18 cellular contexts compared by ENCODE assay signal in the genomic region with DNA sequence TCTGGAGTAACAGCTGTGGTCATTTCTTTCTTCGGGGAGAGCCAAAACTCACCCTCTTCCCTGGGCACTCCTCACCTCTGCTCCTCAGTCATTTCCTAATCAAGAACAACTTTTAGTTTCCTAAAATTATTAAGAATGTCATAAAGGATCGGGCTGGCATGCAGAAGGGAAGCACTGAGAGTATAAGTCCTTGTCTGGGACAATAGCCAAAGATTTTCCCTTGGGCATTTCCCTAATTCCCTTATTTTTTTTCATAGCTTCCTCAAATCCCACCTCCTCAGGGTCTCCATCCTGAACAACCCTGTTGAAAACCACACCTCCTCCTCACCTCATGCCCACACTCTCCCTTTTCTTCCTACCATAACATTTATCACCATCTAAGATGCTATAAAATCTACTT.
"Had no signal": no experiment of that assay in that cellular context is flagged by ENCODE, and none has a peak within 500 bp of the region (broad histone marks: within the 10 kb centered on the region; RNA-seq: fewer than 3 reads in every experiment).

No MANE protein-coding gene starts in this region.

- H3K27ac Mint-ChIP-seq: naive thymus-derived CD4-positive, alpha-beta T cell had no signal

- H3K36me3 Mint-ChIP-seq: naive thymus-derived CD4-positive, alpha-beta T cell had no signal

- H3K4me1 ChIP-seq: colonic mucosa, gastrocnemius medialis, right atrium auricular region, thyroid gland had no signal

- H3K36me3 ChIP-seq: colonic mucosa, gastrocnemius medialis, heart right ventricle, neutrophil, ovary, right atrium auricular region, suprapubic skin, thyroid gland, upper lobe of left lung, uterus had no signal

- H3K27me3 ChIP-seq: colonic mucosa, gastrocnemius medialis, heart right ventricle, ovary, right atrium auricular region, suprapubic skin, thyroid gland, upper lobe of left lung, uterus had no signal

- H3K4me3 ChIP-seq: colonic mucosa, gastrocnemius medialis, heart right ventricle, ovary, right atrium auricular region, suprapubic skin, thyroid gland, upper lobe of left lung, uterus had no signal

- H3K27ac ChIP-seq: colonic mucosa, gastrocnemius medialis, neutrophil, ovary, right atrium auricular region, suprapubic skin, thyroid gland, upper lobe of left lung had no signal

- ATAC-seq: gastrocnemius medialis; heart right ventricle; naive thymus-derived CD4-positive, alpha-beta T cell had no signal

- H3K4me3 Mint-ChIP-seq: naive thymus-derived CD4-positive, alpha-beta T cell had no signal

- H3K9me3 ChIP-seq: colonic mucosa, gastrocnemius medialis, neutrophil, ovary, right atrium auricular region, suprapubic skin, thyroid gland, upper lobe of left lung, uterus had no signal

- DNase-seq: colonic mucosa; dermis blood vessel endothelial cell; erythroblast; gastrocnemius medialis; heart right ventricle; hypothalamus; kidney glomerular epithelial cell; naive thymus-derived CD4-positive, alpha-beta T cell; ovary; small intestine; stimulated activated CD4-positive, alpha-beta T cell treated with anti-CD3 and anti-CD28 coated beads, Interleukin-12 subunit alpha, Interleukin-12 subunit beta, amount 100 ng/mL, for 4 hours; stimulated activated naive CD4-positive, alpha-beta T cell; thyroid gland; upper lobe of left lung; uterus had no signal
